Comparison of ENCODE assay signal across 12 cellular contexts in genomic region chr1:35563166-35563565, GRCh38. TPM values are rescaled to one million over a fixed set of nuclear protein-coding genes. Genes with fewer than 3 reads are reported as not detected.
"Had no signal": no experiment of that assay in that cellular context is flagged by ENCODE, and none has a peak within 500 bp of the region (broad histone marks: within the 10 kb centered on the region; RNA-seq: fewer than 3 reads in every experiment).

No MANE protein-coding gene starts in this region.

- H3K27ac ChIP-seq: esophagus muscularis mucosa, hepatocyte had no signal

- H3K27me3 ChIP-seq: esophagus muscularis mucosa, hepatocyte had no signal

- ATAC-seq: activated CD4-positive, CD25-positive, alpha-beta regulatory T cell treated with anti-CD3 and anti-CD28 coated beads, Interleukin-2, amount 50 U/mL, for 24 hours; left lobe of liver had no signal

- DNase-seq: activated naive CD4-positive, alpha-beta T cell treated with anti-CD3 and anti-CD28 coated beads, Interleukin-2, amount 50 U/mL, for 16 hours; islet precursor cell; naive B cell; stimulated activated CD4-positive, alpha-beta T cell treated with anti-CD3 and anti-CD28 coated beads, Interleukin-2, amount 100 ng/mL, for 48 hours; stimulated activated naive CD4-positive, alpha-beta T cell treated with Interleukin-2 at 50 U/mL for 16 hours; T-helper 9 cell had no signal

- H3K27me3 Mint-ChIP-seq: naive B cell had no signal

- H3K4me2 ChIP-seq: hepatocyte had no signal

- H3K27ac Mint-ChIP-seq: activated T-helper 2 cell treated with anti-CD3 and anti-CD28 coated beads, Interferon-gamma antibody, Interleukin-2, Interleukin-4, amounts not matched to agents 10 μg/mL and 5 μg/mL and 100 μg/mL, durations not matched to agents 14 hours and 24 hours and 36 hours had no signal

- H3K4me3 ChIP-seq: esophagus muscularis mucosa, hepatocyte had no signal

- H3K4me3 Mint-ChIP-seq: naive B cell, type B pancreatic cell had no signal

- H3K9me3 ChIP-seq: esophagus muscularis mucosa had no signal

- H3K9me3 Mint-ChIP-seq: activated T-helper 2 cell treated with anti-CD3 and anti-CD28 coated beads, Interferon-gamma antibody, Interleukin-2, Interleukin-4, amounts not matched to agents 10 μg/mL and 5 μg/mL and 100 μg/mL, durations not matched to agents 14 hours and 24 hours and 36 hours; naive B cell; type B pancreatic cell had no signal

- H3K36me3 Mint-ChIP-seq: naive B cell had no signal

RNA-seq across cellular contexts. Expression of gene TFAP2E, which starts 9.9 kb away (rescaled TPM):
- total RNA-seq: hepatocyte had no signal
